In the genomic region with DNA sequence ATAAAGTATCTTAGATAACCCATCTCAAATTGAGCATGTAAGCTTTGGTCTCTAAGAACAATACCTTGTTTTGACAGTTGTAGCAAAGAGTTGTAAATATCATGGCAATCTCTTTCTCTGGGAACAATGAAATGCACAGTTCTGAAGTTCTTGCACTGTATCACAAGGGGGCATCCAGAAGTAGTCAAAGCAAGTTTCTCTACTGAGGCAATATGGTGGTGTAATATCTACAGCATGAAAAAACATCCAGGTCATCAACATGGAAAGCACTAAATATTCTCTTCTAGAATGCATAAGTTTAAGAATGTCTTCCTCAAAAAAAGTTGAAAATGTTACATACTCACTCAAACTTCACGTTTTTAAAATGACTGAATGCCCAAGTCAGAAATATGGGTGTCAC, we compare ENCODE assay signal across 10 cellular contexts. TPM values are rescaled to one million over a fixed set of nuclear protein-coding genes. Genes with fewer than 3 reads are reported as not detected.
DNase-seq lines count a peak whose midpoint lies in the region; ATAC-seq, FAIRE-seq and TF ChIP-seq lines count a peak whose summit lies in the region.
"Had no signal": no experiment of that assay in that cellular context is flagged by ENCODE, and none has a peak within 500 bp of the region (broad histone marks: within the 10 kb centered on the region; RNA-seq: fewer than 3 reads in every experiment).

No MANE protein-coding gene starts in this region.

- H3K36me3 ChIP-seq in lower lobe of right lung = peaks cover 64% of the 10 kb centered on the region
- H3K36me3 ChIP-seq in esophagus squamous epithelium = peaks cover 0 to 70% (median 0%) of the 10 kb centered on the region in 3 donors

- H2BK5ac ChIP-seq in H9 (ENCODE audit: insufficient read length, low read length) = no peak overlapping the region

- no peaks in the 10 kb centered on the region for H3K4me1 ChIP-seq in H9 (ENCODE audit: insufficient read depth, low read length)
- no peaks in the 10 kb centered on the region for H3K4me1 ChIP-seq in lower lobe of right lung
- H3K4me1 ChIP-seq in esophagus squamous epithelium = no peaks in the 10 kb centered on the region

- DNase-seq in D721Med (ENCODE audit: insufficient read length, low spot score) (no peak), H9 (no peak), lower lobe of right lung (no peak), SHP77 treated with DMSO at 0.1 percent for 48 hours (lab: John Stamatoyannopoulos, UW) (no peak), esophagus squamous epithelium (lab: John Stamatoyannopoulos, UW) (no peak), dedifferentiated amniotic fluid mesenchymal stem cell (ENCODE audit: extremely low spot score) (no peak)
- no peak for DNase-seq in activated CD8-positive, alpha-beta T cell treated with anti-CD3 and anti-CD28 coated beads for 36 hours
- DNase-seq: effector CD8-positive, alpha-beta T cell; mucosa of descending colon had no signal

- no peak overlapping the region for H3K9ac ChIP-seq in H9 (ENCODE audit: extremely low read depth, insufficient read length, low read length)

- ATAC-seq in activated CD8-positive, alpha-beta T cell treated with anti-CD3 and anti-CD28 coated beads for 36 hours = peak; percentile 70
- ATAC-seq in lower lobe of right lung (peak; percentile 45 to 57), HG02623 (IDR thresholded peaks at IDR 0.05; ENCODE audit: unreplicated experiment) (no peak)
- ATAC-seq: mucosa of descending colon had no signal

- no peak overlapping the region for H3K4me2 ChIP-seq in H9 (ENCODE audit: insufficient read depth, insufficient read length, low read length)

- CTCF ChIA-PET in activated CD8-positive, alpha-beta T cell treated with anti-CD3 and anti-CD28 coated beads for 36 hours (lab: Charles Lee) = interaction anchor here (0.7 to 1.9 kb wide), 2 partner anchors 18 to 53 kb away, joined by 3 to 5 read pairs; no protein-coding TSS in a partner anchor

- no peaks in the 10 kb centered on the region for H3K79me1 ChIP-seq in H9 (ENCODE audit: insufficient read depth, low read depth, low read length, poor library complexity, severe bottlenecking)

- H2BK20ac ChIP-seq in H9 (ENCODE audit: low read depth, low read length, poor library complexity, severe bottlenecking) = no peak overlapping the region

- H3K14ac ChIP-seq in H9 (ENCODE audit: insufficient read depth, low read length) = no peak overlapping the region

- no peaks in the 10 kb centered on the region for H3K27me3 Mint-ChIP-seq in H9 (ENCODE audit: low read depth)
- H3K27me3 Mint-ChIP-seq in activated CD8-positive, alpha-beta T cell treated with anti-CD3 and anti-CD28 coated beads for 36 hours = no peaks in the 10 kb centered on the region

- no peak overlapping the region for H2AK5ac ChIP-seq in H9 (ENCODE audit: insufficient read length, low read length)

- H2AFZ ChIP-seq in H9 (ENCODE audit: low read length) = no peak overlapping the region

- TF ChIP-seq CTCF in D721Med (IDR thresholded peaks at IDR 0.05; ENCODE audit: insufficient read depth, missing control alignments) (peak; percentile 20), H9 (conservative IDR thresholded peaks at IDR 0.05) (peak; percentile 28; the same call in 1 of the 3 replicates), lower lobe of right lung (IDR thresholded peaks at IDR 0.05) (peak; percentile 22), esophagus squamous epithelium (IDR thresholded peaks at IDR 0.05) (peak in 1 of 6 experiments; percentile 13)
- peak; percentile 52 for TF ChIP-seq CTCF in activated CD8-positive, alpha-beta T cell treated with anti-CD3 and anti-CD28 coated beads for 36 hours (IDR thresholded peaks at IDR 0.05)

- no peak for TF ChIP-seq POLR2A in esophagus squamous epithelium (IDR thresholded peaks at IDR 0.05)

- intact Hi-C loops in activated CD8-positive, alpha-beta T cell treated with anti-CD3 and anti-CD28 coated beads for 36 hours (cut with micrococcal nuclease) = loop anchor here (10.0 kb wide), 1 partner anchor 47 kb away; no protein-coding TSS in a partner anchor
- intact Hi-C loops in lower lobe of right lung (cut with DNase I) (no loop called here), esophagus squamous epithelium (cut with DNase I) (no loop called here)

- no peak overlapping the region for H3K4me3 ChIP-seq in lower lobe of right lung
- no peak overlapping the region for H3K4me3 ChIP-seq in esophagus squamous epithelium
- H3K4me3 ChIP-seq: mucosa of descending colon had no signal

- no peak overlapping the region for H4K8ac ChIP-seq in H9 (replicated peaks; ENCODE audit: insufficient read length, low read depth, low read length)

- no peak overlapping the region for H3K56ac ChIP-seq in H9 (ENCODE audit: insufficient read length, low read depth, low read length)

- H3K9me3 Mint-ChIP-seq in H9 = no peaks in the 10 kb centered on the region
- no peaks in the 10 kb centered on the region for H3K9me3 Mint-ChIP-seq in activated CD8-positive, alpha-beta T cell treated with anti-CD3 and anti-CD28 coated beads for 36 hours

- H4K5ac ChIP-seq in H9 (ENCODE audit: insufficient read length, low read depth, low read length) = no peak overlapping the region

- H4K20me1 ChIP-seq in H9 (ENCODE audit: control insufficient read depth, insufficient read depth, insufficient read length) = no peaks in the 10 kb centered on the region

- H3K9me3 ChIP-seq in H9 (ENCODE audit: control insufficient read depth, low read depth, low read length) (no peaks in the 10 kb centered on the region), lower lobe of right lung (no peaks in the 10 kb centered on the region), esophagus squamous epithelium (no peaks in the 10 kb centered on the region)
- H3K9me3 ChIP-seq: mucosa of descending colon had no signal

- H3K23me2 ChIP-seq in H9 (ENCODE audit: insufficient read length, low read depth, low read length, poor library complexity, severe bottlenecking) = no peaks in the 10 kb centered on the region

- no peak overlapping the region for H3T11ph ChIP-seq in H9 (ENCODE audit: low read length)

- no peak overlapping the region for H2BK120ac ChIP-seq in H9 (ENCODE audit: low read depth, low read length, poor library complexity, severe bottlenecking)

- no peaks in the 10 kb centered on the region for H3K79me2 ChIP-seq in H9 (ENCODE audit: insufficient read depth, low read length)

- no peak overlapping the region for H3K4me3 Mint-ChIP-seq in H9
- no peak overlapping the region for H3K4me3 Mint-ChIP-seq in activated CD8-positive, alpha-beta T cell treated with anti-CD3 and anti-CD28 coated beads for 36 hours

- no peak overlapping the region for H3K18ac ChIP-seq in H9 (ENCODE audit: insufficient read length, low read depth, low read length)

- H2BK15ac ChIP-seq in H9 (ENCODE audit: low read depth, low read length) = no peak overlapping the region

- no peak overlapping the region for H3K27ac Mint-ChIP-seq in H9
- no peak overlapping the region for H3K27ac Mint-ChIP-seq in activated CD8-positive, alpha-beta T cell treated with anti-CD3 and anti-CD28 coated beads for 36 hours

- no peak for FAIRE-seq in D721Med (lab: Jason Lieb, UNC)

- H3K27ac ChIP-seq in H9 (ENCODE audit: insufficient read length, low read depth, low read length) (no peak overlapping the region), lower lobe of right lung (no peak overlapping the region), esophagus squamous epithelium (no peak overlapping the region)

- no peak overlapping the region for H3K23ac ChIP-seq in H9 (ENCODE audit: insufficient read length, low read depth, low read length)

- peaks cover 0 to 17% (median 0%) of the 10 kb centered on the region in 3 experiments; a peak in 3 of 7 replicates for H3K36me3 Mint-ChIP-seq in H9 (ENCODE audit: insufficient read depth in 1 of 3, low read depth in 3 of 3)
- peaks cover 22% of the 10 kb centered on the region for H3K36me3 Mint-ChIP-seq in activated CD8-positive, alpha-beta T cell treated with anti-CD3 and anti-CD28 coated beads for 36 hours (ENCODE audit: low read depth)

- no peak overlapping the region for H4K91ac ChIP-seq in H9 (ENCODE audit: insufficient read length, low read depth, low read length)

- H3K4me1 Mint-ChIP-seq in H9 = peaks cover 3 to 7% of the 10 kb centered on the region in 2 experiments; a peak in 1 of 4 replicates
- peaks cover 3% of the 10 kb centered on the region for H3K4me1 Mint-ChIP-seq in activated CD8-positive, alpha-beta T cell treated with anti-CD3 and anti-CD28 coated beads for 36 hours (ENCODE audit: low read depth)

- H3K27me3 ChIP-seq in H9 (ENCODE audit: insufficient read depth, low read length) = no peaks in the 10 kb centered on the region
- H3K27me3 ChIP-seq in lower lobe of right lung (ENCODE audit: low read depth) = no peaks in the 10 kb centered on the region
- H3K27me3 ChIP-seq in esophagus squamous epithelium = no peaks in the 10 kb centered on the region

- no peak overlapping the region for H3K4ac ChIP-seq in H9 (ENCODE audit: low read depth, low read length)

- no CpG with 5 or more reads among the region's 1 CpG for WGBS in H9 (ENCODE audit: extremely low coverage, insufficient read length, low lambda C conversion rate)
- 76 to 87% methylated on average over 1 of the region's 1 CpG for WGBS in esophagus squamous epithelium, 2 donors

- POLR2A ChIA-PET in activated CD8-positive, alpha-beta T cell treated with anti-CD3 and anti-CD28 coated beads for 36 hours (lab: Charles Lee) = no interaction called here

- no peak overlapping the region for H2BK12ac ChIP-seq in H9 (ENCODE audit: insufficient read length, low read depth, low read length)

RNA-seq across cellular contexts. Expression of a gene that starts 19.6 kb away (rescaled TPM):
- total RNA-seq in H9 (2021) (7.0 and 8.0 TPM in 2 replicates), lower lobe of right lung (19.8 TPM), esophagus squamous epithelium (10 to 100 TPM in 3 of 4 donors, 1 to 10 TPM in 1; 6.5 to 14.9 (median 13.2) TPM)
- 10 to 100 TPM; 10.7 to 11.3 TPM for total RNA-seq in activated CD8-positive, alpha-beta T cell treated with anti-CD3 and anti-CD28 coated beads for 36 hours

RNA-seq across cellular contexts. Expression of a gene that starts 33.7 kb away (rescaled TPM):
- total RNA-seq in H9 (2021) (76.6 and 77.6 TPM in 2 replicates), lower lobe of right lung (57.7 TPM), esophagus squamous epithelium (10 to 100 TPM; 22.4 to 51.9 (median 36.3) TPM)
- total RNA-seq in activated CD8-positive, alpha-beta T cell treated with anti-CD3 and anti-CD28 coated beads for 36 hours = 100 to 1,000 TPM; 140 to 171 TPM
